ENCODE assay signal across 13 cellular contexts in genomic region chr9:128214571-128215490, GRCh38. TPM values are rescaled to one million over a fixed set of nuclear protein-coding genes. Genes with fewer than 3 reads are reported as not detected.
A peak's percentile ranks its signal among the peaks of the same experiment; 100 is the strongest.
DNase-seq lines count a peak whose midpoint lies in the region; ATAC-seq, FAIRE-seq and TF ChIP-seq lines count a peak whose summit lies in the region.
"Had no signal": no experiment of that assay in that cellular context is flagged by ENCODE, and none has a peak within 500 bp of the region (broad histone marks: within the 10 kb centered on the region; RNA-seq: fewer than 3 reads in every experiment).

No MANE protein-coding gene starts in this region.

- H3F3A ChIP-seq in GM23338 (replicated peaks; ENCODE audit: low read depth): peaks cover 3% of the 10 kb centered on the region; the same call in 1 of the 2 replicates
- H3F3A ChIP-seq in SK-N-SH (replicated peaks; ENCODE audit: insufficient read depth): peaks cover 16% of the 10 kb centered on the region

- POLR2A ChIA-PET in SK-N-SH (lab: Yijun Ruan, JAX): interaction anchor here (1.4 kb wide), 1 partner anchor 18 kb away, joined by 3 read pairs; no protein-coding TSS in a partner anchor

- H2AFZ ChIP-seq in GM23338 (no peak overlapping the region), SK-N-SH (ENCODE audit: low read depth) (no peak overlapping the region)
- H2AFZ ChIP-seq: parathyroid adenoma had no signal

- no peaks in the 10 kb centered on the region for H3K9me3 Mint-ChIP-seq in GM23338

- no peak for FAIRE-seq in HTR-8/SVneo (lab: Jason Lieb, UNC)
- FAIRE-seq: G401.6 had no signal

- H3K27ac Mint-ChIP-seq in GM23338: peak overlapping the region; percentile 48; the same call in 1 of the 2 replicates

- H3K27me3 Mint-ChIP-seq in GM23338 (ENCODE audit: insufficient read depth, low read depth, poor library complexity): peaks cover 18% of the 10 kb centered on the region

- H3K79me2 ChIP-seq in GM23338 (replicated peaks; ENCODE audit: insufficient read depth): no peaks in the 10 kb centered on the region
- H3K79me2 ChIP-seq in SK-N-SH (ENCODE audit: insufficient read depth): no peaks in the 10 kb centered on the region
- H3K79me2 ChIP-seq: parathyroid adenoma had no signal

- no peak for TF ChIP-seq CTCF in GM23338 (conservative IDR thresholded peaks at IDR 0.05; ENCODE audit: low read depth in 2 of 2)
- no peak for TF ChIP-seq CTCF in SK-N-SH (IDR thresholded peaks at IDR 0.05)
- no peak for TF ChIP-seq CTCF in suprapubic skin (IDR thresholded peaks at IDR 0.05)

- DNase-seq in GM23338 (ENCODE audit: low spot score) (no peak), SK-N-SH (peak; percentile 35), iris pigment epithelial cell (ENCODE audit: low read depth) (peak; percentile 19), suprapubic skin (ENCODE audit: low spot score in 2 of 2) (no peak), NCI-H2029 treated with DMSO at 0.1 percent for 48 hours (lab: John Stamatoyannopoulos, UW) (no peak), HTR-8/SVneo (ENCODE audit: insufficient read length, low spot score) (no peak), hippocampal formation (lab: John Stamatoyannopoulos, UW) (no peak)
- DNase-seq: activated CD4-positive, alpha-beta T cell treated with anti-CD3 and anti-CD28 coated beads, Interleukin-2, amount 50 U/mL, for 48 hours; activated naive CD4-positive, alpha-beta T cell treated with anti-CD3 and anti-CD28 coated beads, Interleukin-2, amount 50 U/mL, for 16 hours had no signal

- H3K4me1 ChIP-seq in GM23338 (ENCODE audit: insufficient read depth) (peaks cover 3% of the 10 kb centered on the region; the same call in 1 of the 2 replicates), SK-N-SH (ENCODE audit: control insufficient read depth in 1 of 2, insufficient read depth in 2 of 2, low read depth in 1 of 2, low read length in 1 of 2) (peaks cover 18 to 24% of the 10 kb centered on the region in 2 experiments; a peak in 3 of 4 replicates), suprapubic skin (peaks cover 44% of the 10 kb centered on the region)
- H3K4me1 ChIP-seq: parathyroid adenoma had no signal

- ATAC-seq in GM23338 (no peak), HG02981 (IDR thresholded peaks at IDR 0.05; ENCODE audit: unreplicated experiment) (no peak)

- H3K4me2 ChIP-seq in GM23338 (no peak overlapping the region), SK-N-SH (no peak overlapping the region)

- no peaks in the 10 kb centered on the region; the same call in none of the 2 replicates for H4K20me1 ChIP-seq in GM23338 (replicated peaks; ENCODE audit: insufficient read depth)
- H4K20me1 ChIP-seq in SK-N-SH (ENCODE audit: insufficient read depth): no peaks in the 10 kb centered on the region

- TF ChIP-seq EP300 in SK-N-SH (IDR thresholded peaks at IDR 0.05; ENCODE audit: borderline replicate concordance in 1 of 2, low read depth in 1 of 2, low read length in 1 of 2) (no peak), suprapubic skin (IDR thresholded peaks at IDR 0.05) (no peak)

- peaks cover 8% of the 10 kb centered on the region; the same call in 2 of the 3 replicates for H3K36me3 Mint-ChIP-seq in GM23338 (ENCODE audit: low read depth)

- CTCF ChIA-PET in SK-N-SH (lab: Yijun Ruan, JAX): interaction anchor here (1.6 to 1.7 kb wide), 2 partner anchors 11 to 22 kb away, joined by 4 to 8 read pairs; partner anchors contain the start of gene DNM1

- H3K4me1 Mint-ChIP-seq in GM23338: peaks cover 13% of the 10 kb centered on the region

- TF ChIP-seq POLR2A in suprapubic skin (IDR thresholded peaks at IDR 0.05): no peak

- H3K9ac ChIP-seq in SK-N-SH: peak overlapping the region; percentile 19; the same call in 1 of the 2 replicates
- H3K9ac ChIP-seq: parathyroid adenoma had no signal

- H3K4me3 ChIP-seq in GM23338 (no peak overlapping the region), SK-N-SH (ENCODE audit: low read depth in 2 of 2, low read length in 1 of 2) (no peak overlapping the region), suprapubic skin (no peak overlapping the region)
- H3K4me3 ChIP-seq: SK-N-MC had no signal

- H3K36me3 ChIP-seq in GM23338 (ENCODE audit: insufficient read depth) (no peaks in the 10 kb centered on the region), SK-N-SH (replicated peaks in 1 of 2; ENCODE audit: control insufficient read depth in 1 of 2, insufficient read depth in 2 of 2, low read length in 1 of 2) (peaks cover 0 to 6% of the 10 kb centered on the region in 2 experiments), suprapubic skin (no peaks in the 10 kb centered on the region)

- H3K9me2 ChIP-seq in GM23338 (ENCODE audit: insufficient read depth) (no peaks in the 10 kb centered on the region), SK-N-SH (no peaks in the 10 kb centered on the region)

- H3K27me3 ChIP-seq in GM23338 (ENCODE audit: insufficient read depth) (no peaks in the 10 kb centered on the region), SK-N-SH (ENCODE audit: insufficient read depth) (no peaks in the 10 kb centered on the region), suprapubic skin (no peaks in the 10 kb centered on the region)

- no peak overlapping the region for H3K4me3 Mint-ChIP-seq in GM23338

- H3K27ac ChIP-seq in GM23338 (ENCODE audit: low read depth): no peak overlapping the region
- peak overlapping the region; percentile 64 to 73 for H3K27ac ChIP-seq in SK-N-SH (ENCODE audit: low read depth in 2 of 2, low read length in 1 of 2)
- H3K27ac ChIP-seq in suprapubic skin: peak overlapping the region; percentile 85
- H3K27ac ChIP-seq: parathyroid adenoma, SK-N-MC had no signal

- WGBS in SK-N-SH (ENCODE audit: low lambda C conversion rate): 67% methylated on average over 18 of the region's 21 CpGs
- WGBS in suprapubic skin: 83% methylated on average over 8 of the region's 21 CpGs

- H3K9me3 ChIP-seq in SK-N-SH (no peaks in the 10 kb centered on the region), suprapubic skin (no peaks in the 10 kb centered on the region)

- TF ChIP-seq RAD21 in SK-N-SH (IDR thresholded peaks at IDR 0.05; ENCODE audit: low read length): no peak

TF ChIP-seq in GM23338, 12 proteins besides CTCF, POLR2A, EP300 and RAD21 (continues in another document):
- TF ChIP-seq ETS1 (IDR thresholded peaks at IDR 0.05): no peak
- TF ChIP-seq EZH2 (IDR thresholded peaks at IDR 0.05; ENCODE audit: low read depth, unreplicated experiment): no peak
- TF ChIP-seq EZH2phosphoT487 (IDR thresholded peaks at IDR 0.05; ENCODE audit: unreplicated experiment): no peak
- no peak for TF ChIP-seq POLR2AphosphoS5 (IDR thresholded peaks at IDR 0.05; ENCODE audit: low read depth)
- no peak for TF ChIP-seq JUNB (IDR thresholded peaks at IDR 0.05; ENCODE audit: unreplicated experiment)

TF ChIP-seq in SK-N-SH, 30 proteins besides CTCF, POLR2A, EP300 and RAD21:
- TF ChIP-seq MAX (IDR thresholded peaks at IDR 0.05; ENCODE audit: low read depth): no peak
- TF ChIP-seq GATA2 (CRISPR knock-in tag; IDR thresholded peaks at IDR 0.05): no peak
- peak; percentile 52; the same call in 1 of the 2 replicates for TF ChIP-seq ELF1 (IDR thresholded peaks at IDR 0.05)
- no peak for TF ChIP-seq NFIC (IDR thresholded peaks at IDR 0.05; ENCODE audit: borderline replicate concordance)
- no peak for TF ChIP-seq GABPA (IDR thresholded peaks at IDR 0.05; ENCODE audit: low read depth)
TF ChIP-seq in SK-N-SH: peak in this region for 1.

RNA-seq across cellular contexts. Expression of gene DNM1, which starts 11.7 kb away (rescaled TPM):
- 42.0 and 43.2 TPM in 2 replicates for total RNA-seq in GM23338 (2014; rRNA removed; shearing (Covaris generic))
- polyA plus RNA-seq in GM23338 (2016; fragmentation: Nextera tagmentation; extraction: Ambion mirVana) (24.0 and 36.0 TPM in 2 replicates), SK-N-SH (2012; rRNA removed) (31.0 and 35.7 TPM in 2 replicates)
- polyA plus RNA-seq in SK-N-SH (2012; cell fraction: cytosol; rRNA removed): 10.3 and 15.7 TPM in 2 replicates
- 167 and 203 TPM in 2 replicates for polyA plus RNA-seq in SK-N-SH (2012; cell fraction: nucleus; rRNA removed)
- total RNA-seq in suprapubic skin: 10 to 100 TPM in 2 of 4 donors, 1 to 10 TPM in 2; 4.3 to 18.9 (median 10.1) TPM

RNA-seq across cellular contexts. Expression of gene CIZ1, which starts 23.5 kb away (rescaled TPM):
- 48.2 and 61.4 TPM in 2 replicates for total RNA-seq in GM23338 (2014; rRNA removed; shearing (Covaris generic))
- polyA plus RNA-seq in GM23338 (2016; fragmentation: Nextera tagmentation; extraction: Ambion mirVana): 49.6 and 49.7 TPM in 2 replicates
- 36.6 and 37.0 TPM in 2 replicates for polyA plus RNA-seq in SK-N-SH (2012; rRNA removed)
- 21.4 and 22.4 TPM in 2 replicates for polyA plus RNA-seq in SK-N-SH (2012; cell fraction: cytosol; rRNA removed)
- polyA plus RNA-seq in SK-N-SH (2012; cell fraction: nucleus; rRNA removed): 98.3 and 112 TPM in 2 replicates
- 100 to 1,000 TPM in 3 of 4 donors, 10 to 100 TPM in 1; 86.7 to 136 (median 115) TPM for total RNA-seq in suprapubic skin

RNA-seq across cellular contexts. Expression of gene BBLN, which starts 54.8 kb away (rescaled TPM):
- total RNA-seq in GM23338 (2014; rRNA removed; shearing (Covaris generic)): 246 and 276 TPM in 2 replicates
- polyA plus RNA-seq in GM23338 (2016; fragmentation: Nextera tagmentation; extraction: Ambion mirVana) (171 and 177 TPM in 2 replicates), SK-N-SH (2012; rRNA removed) (79.4 and 109 TPM in 2 replicates)
- polyA plus RNA-seq in SK-N-SH (2012; cell fraction: cytosol; rRNA removed): 53.9 and 87.3 TPM in 2 replicates
- 44.6 and 72.8 TPM in 2 replicates for polyA plus RNA-seq in SK-N-SH (2012; cell fraction: nucleus; rRNA removed)
- 100 to 1,000 TPM; 157 to 345 (median 224) TPM for total RNA-seq in suprapubic skin

Comparison
In these comparisons a context has a peak if more than half of its experiments do, and no peak if none do; other contexts are left out.
1. DNase-seq: peak in SK-N-SH (single experiment) and iris pigment epithelial cell (single experiment); none in GM23338 (single experiment), suprapubic skin (0 of 2), NCI-H2029 treated with DMSO at 0.1 percent for 48 hours (single experiment), HTR-8/SVneo (single experiment) and hippocampal formation (0 of 2).